8 cellular contexts compared by ENCODE assay signal in genomic region chr17:81222620-81222905, GRCh38. TPM values are rescaled to one million over a fixed set of nuclear protein-coding genes. Genes with fewer than 3 reads are reported as not detected.
DNase-seq lines count a peak whose midpoint lies in the region; ATAC-seq and TF ChIP-seq lines count a peak whose summit lies in the region.

No MANE protein-coding gene starts in this region.

- no peak overlapping the region for H2BK120ac ChIP-seq in mesendoderm (ENCODE audit: low read depth, low read length)

- peak overlapping the region; percentile 81 for H3K4me2 ChIP-seq in mesendoderm (ENCODE audit: low read length)

- no peak for DNase-seq in stimulated activated naive CD8-positive, alpha-beta T cell treated with anti-CD3 and anti-CD28 coated beads, Interleukin-15, Interleukin-2, amounts not matched to agents 100 U/mL and 50 U/mL, for 24 hours
- DNase-seq in brain microvascular endothelial cell: no peak
- no peak for DNase-seq in mesendoderm
- no peak for DNase-seq in aorta
- DNase-seq in stimulated activated CD4-positive, alpha-beta T cell treated with anti-CD3 and anti-CD28 coated beads, Interleukin-4, amount 100 ng/mL, for 4 hours: no peak
- DNase-seq in cerebellum (ENCODE audit: low spot score): no peak
- no peak for DNase-seq in kidney glomerular epithelial cell (lab: John Stamatoyannopoulos, UW)

- intact Hi-C loops in aorta (cut with DNase I): loop anchor here in 1 of 2 donors (2.0 kb wide), 1 partner anchor 16 kb away; the partner anchor contains the start of genes NDUFAF8 and TEPSIN

- H4K5ac ChIP-seq in mesendoderm (ENCODE audit: low read length): no peak overlapping the region

- H3K4me1 Mint-ChIP-seq in stimulated activated naive CD8-positive, alpha-beta T cell treated with anti-CD3 and anti-CD28 coated beads, Interleukin-15, Interleukin-2, amounts not matched to agents 100 ng/mL and 50 ng/mL, for 24 hours (ENCODE audit: low read depth): peaks cover 11% of the 10 kb centered on the region

- H3K27ac ChIP-seq in brain microvascular endothelial cell: no peak overlapping the region
- no peak overlapping the region for H3K27ac ChIP-seq in mesendoderm (ENCODE audit: low read depth, low read length)
- no peak overlapping the region for H3K27ac ChIP-seq in aorta (ENCODE audit: low read depth in 1 of 2, low read length in 2 of 2)

- H3K4me1 ChIP-seq in mesendoderm (ENCODE audit: control insufficient read depth, low read depth, low read length) (peaks cover 4% of the 10 kb centered on the region), aorta (ENCODE audit: control insufficient read depth in 1 of 2, insufficient read depth in 2 of 2, low read length in 2 of 2) (no peaks in the 10 kb centered on the region)

- H3K4ac ChIP-seq in mesendoderm (ENCODE audit: low read depth, low read length): no peak overlapping the region

- no peak overlapping the region for H2AK5ac ChIP-seq in mesendoderm (ENCODE audit: low read length)

- no CpG with 5 or more reads among the region's 30 CpGs for whole genome bisulfite sequencing in mesendoderm (ENCODE audit: extremely low coverage, insufficient coverage, low lambda C conversion rate)
- 1% methylated on average over 28 to 30 of the region's 30 CpGs for WGBS in aorta, 2 donors

- H2BK5ac ChIP-seq in mesendoderm (ENCODE audit: low read length): no peak overlapping the region

- in situ Hi-C loops in brain microvascular endothelial cell (cut with HindIII; ENCODE audit: low pct_ligation_motif_present, low sequenced_read_pairs): no loop called here

- ATAC-seq in stimulated activated naive CD8-positive, alpha-beta T cell treated with anti-CD3 and anti-CD28 coated beads, Interleukin-15, Interleukin-2, amounts not matched to agents 100 U/mL and 50 U/mL, for 24 hours: no peak
- ATAC-seq in aorta (ENCODE audit: low FRiP score): no peak

- no peak overlapping the region for H3K27ac Mint-ChIP-seq in stimulated activated naive CD8-positive, alpha-beta T cell treated with anti-CD3 and anti-CD28 coated beads, Interleukin-15, Interleukin-2, amounts not matched to agents 100 ng/mL and 50 ng/mL, for 24 hours

- peak overlapping the region; percentile 35 for H3K4me3 Mint-ChIP-seq in stimulated activated naive CD8-positive, alpha-beta T cell treated with anti-CD3 and anti-CD28 coated beads, Interleukin-15, Interleukin-2, amounts not matched to agents 100 ng/mL and 50 ng/mL, for 24 hours

- no peaks in the 10 kb centered on the region for H3K36me3 ChIP-seq in brain microvascular endothelial cell (replicated peaks)
- H3K36me3 ChIP-seq in mesendoderm (ENCODE audit: control insufficient read depth, insufficient read depth, low read length): no peaks in the 10 kb centered on the region
- H3K36me3 ChIP-seq in aorta (ENCODE audit: control insufficient read depth in 1 of 2, insufficient read depth in 2 of 2, low read length in 1 of 2): no peaks in the 10 kb centered on the region

- H4K8ac ChIP-seq in mesendoderm (ENCODE audit: low read depth, low read length): no peak overlapping the region

- peaks cover 6% of the 10 kb centered on the region for H3K79me1 ChIP-seq in mesendoderm (ENCODE audit: low read length)

- TF ChIP-seq CTCF in brain microvascular endothelial cell (IDR thresholded peaks at IDR 0.05; ENCODE audit: low read depth, low read length, missing control alignments): no peak

- H3K79me2 ChIP-seq in mesendoderm (ENCODE audit: control insufficient read depth, insufficient read depth, low read length): no peaks in the 10 kb centered on the region

- peak overlapping the region; percentile 3 for H3K23ac ChIP-seq in mesendoderm (ENCODE audit: low read length)

- H3K4me3 ChIP-seq in brain microvascular endothelial cell (ENCODE audit: low read depth, low read length): peak overlapping the region; percentile 76
- H3K4me3 ChIP-seq in mesendoderm (ENCODE audit: low read length): peak overlapping the region; percentile 36
- H3K4me3 ChIP-seq in aorta (ENCODE audit: low read length in 2 of 2): peak overlapping the region; percentile 19 to 59

- no peaks in the 10 kb centered on the region for H3K9me3 Mint-ChIP-seq in stimulated activated naive CD8-positive, alpha-beta T cell treated with anti-CD3 and anti-CD28 coated beads, Interleukin-15, Interleukin-2, amounts not matched to agents 100 ng/mL and 50 ng/mL, for 24 hours

- peak overlapping the region; percentile 64 for H3K9ac ChIP-seq in mesendoderm (ENCODE audit: low read length)

- H3K56ac ChIP-seq in mesendoderm (ENCODE audit: low read length): peak overlapping the region; percentile 95

- H2BK15ac ChIP-seq in mesendoderm (replicated peaks; ENCODE audit: low read depth): no peak overlapping the region

- H3K18ac ChIP-seq in mesendoderm (ENCODE audit: low read length): no peak overlapping the region

- no peaks in the 10 kb centered on the region for H3K27me3 Mint-ChIP-seq in stimulated activated naive CD8-positive, alpha-beta T cell treated with anti-CD3 and anti-CD28 coated beads, Interleukin-15, Interleukin-2, amounts not matched to agents 100 ng/mL and 50 ng/mL, for 24 hours

- H3K9me3 ChIP-seq in aorta (ENCODE audit: control insufficient read depth, low read length): no peaks in the 10 kb centered on the region

- no peaks in the 10 kb centered on the region for H3K36me3 Mint-ChIP-seq in stimulated activated naive CD8-positive, alpha-beta T cell treated with anti-CD3 and anti-CD28 coated beads, Interleukin-15, Interleukin-2, amounts not matched to agents 100 ng/mL and 50 ng/mL, for 24 hours (ENCODE audit: low read depth)

- H3K27me3 ChIP-seq in brain microvascular endothelial cell (replicated peaks) (no peaks in the 10 kb centered on the region), mesendoderm (ENCODE audit: insufficient read depth, low read length, poor library complexity) (no peaks in the 10 kb centered on the region), aorta (ENCODE audit: control insufficient read depth in 1 of 2, insufficient read depth in 2 of 2, low read length in 1 of 2) (no peaks in the 10 kb centered on the region)

RNA-seq across cellular contexts. Expression of gene CEP131, which starts 0.2 kb away (rescaled TPM):
- 9.2 TPM for polyA plus RNA-seq in mesendoderm (2013, experiment 1 of 2)
- 9.0 TPM for polyA plus RNA-seq in mesendoderm (2013, experiment 2 of 2)
- total RNA-seq in aorta (10 to 100 TPM in 1 of 2 donors, 1 to 10 TPM in 1; 6.7 to 11.3 TPM), cerebellum (13.3 TPM)
- 10 to 100 TPM in 1 of 2 donors, 1 to 10 TPM in 1; 5.0 to 86.6 TPM for polyA plus RNA-seq in aorta

RNA-seq across cellular contexts. Expression of gene TEPSIN, which starts 16.3 kb away (rescaled TPM):
- polyA plus RNA-seq in mesendoderm (2013, experiment 1 of 2): 13.5 TPM
- polyA plus RNA-seq in mesendoderm (2013, experiment 2 of 2): 13.2 TPM
- total RNA-seq in aorta (10 to 100 TPM; 25.6 to 44.4 TPM), cerebellum (9.8 TPM)
- 10 to 100 TPM in 1 of 2 donors, 1 to 10 TPM in 1; 5.6 to 79.0 TPM for polyA plus RNA-seq in aorta

RNA-seq across cellular contexts. Expression of gene NDUFAF8, which starts 16.6 kb away (rescaled TPM):
- polyA plus RNA-seq in mesendoderm (2013, experiment 1 of 2): 229 TPM
- polyA plus RNA-seq in mesendoderm (2013, experiment 2 of 2): 218 TPM
- total RNA-seq in aorta (10 to 100 TPM; 20.2 to 27.4 TPM), cerebellum (15.7 TPM)
- polyA plus RNA-seq in aorta: 10 to 100 TPM; 26.5 to 46.5 TPM

RNA-seq across cellular contexts. Expression of gene AATK, which starts 56.5 kb away (rescaled TPM):
- polyA plus RNA-seq in mesendoderm (2013, experiment 1 of 2): 0.34 TPM
- 0.21 TPM for polyA plus RNA-seq in mesendoderm (2013, experiment 2 of 2)
- total RNA-seq in aorta (10 to 100 TPM; 14.2 to 15.1 TPM), cerebellum (7.3 TPM)
- 1 to 10 TPM; 2.9 to 4.0 TPM for polyA plus RNA-seq in aorta

RNA-seq across cellular contexts. Expression of gene PVALEF, which starts 57.3 kb away (rescaled TPM):
- not detected for polyA plus RNA-seq in mesendoderm (2013, experiment 1 of 2)
- not detected for polyA plus RNA-seq in mesendoderm (2013, experiment 2 of 2)
- total RNA-seq in aorta (not detected), cerebellum (not detected)
- polyA plus RNA-seq in aorta: not detected
